In the genomic region with DNA sequence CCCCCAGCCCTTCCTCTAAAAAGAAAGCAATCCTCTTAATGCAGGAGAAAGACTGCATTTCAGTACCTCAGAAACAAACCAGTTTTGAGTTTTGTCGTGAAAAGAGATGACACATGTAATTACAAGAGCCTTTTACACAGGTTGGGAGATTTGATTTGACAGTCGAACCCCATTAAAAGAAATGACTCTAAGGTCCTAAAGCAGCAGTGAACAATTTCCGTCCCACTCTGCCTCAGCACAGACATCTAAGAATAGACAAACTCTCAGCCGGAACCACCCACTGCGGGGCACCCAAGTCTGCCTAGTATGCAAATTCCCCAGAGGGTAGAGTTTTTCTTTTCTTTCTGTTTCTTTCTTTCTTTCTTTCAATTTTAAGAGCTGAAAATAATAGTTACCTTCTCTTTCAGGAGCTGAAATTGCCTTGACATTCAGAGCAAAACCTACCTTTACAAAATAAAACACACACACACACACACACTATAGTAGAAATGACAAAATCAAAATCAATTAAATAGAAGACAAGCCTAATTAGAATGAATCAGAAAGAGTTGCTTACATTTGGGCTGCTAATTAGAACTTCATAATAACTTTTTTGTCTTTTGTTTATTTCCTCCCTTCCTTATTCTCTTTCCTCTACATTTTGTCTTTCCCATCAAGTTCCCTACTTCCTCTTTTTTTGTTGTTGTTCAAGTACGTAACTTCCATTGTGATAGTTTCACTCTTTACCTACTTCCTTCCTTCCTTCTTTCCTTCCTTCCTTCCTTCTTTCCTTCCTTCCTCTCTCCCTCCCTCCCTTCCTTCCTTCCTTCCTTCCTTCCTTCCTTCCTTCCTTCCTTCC, we compare ENCODE assay signal across 2 cellular contexts.
TF ChIP-seq lines count a peak whose summit lies in the region.

No MANE protein-coding gene starts in this region.

TF ChIP-seq in SK-N-SH treated with all-trans-retinoic acid at 6 μM for 48 hours, 23 proteins besides CTCF, POLR2A, EP300 and RAD21 (continued from another document):
- TF ChIP-seq, protein P1, sequence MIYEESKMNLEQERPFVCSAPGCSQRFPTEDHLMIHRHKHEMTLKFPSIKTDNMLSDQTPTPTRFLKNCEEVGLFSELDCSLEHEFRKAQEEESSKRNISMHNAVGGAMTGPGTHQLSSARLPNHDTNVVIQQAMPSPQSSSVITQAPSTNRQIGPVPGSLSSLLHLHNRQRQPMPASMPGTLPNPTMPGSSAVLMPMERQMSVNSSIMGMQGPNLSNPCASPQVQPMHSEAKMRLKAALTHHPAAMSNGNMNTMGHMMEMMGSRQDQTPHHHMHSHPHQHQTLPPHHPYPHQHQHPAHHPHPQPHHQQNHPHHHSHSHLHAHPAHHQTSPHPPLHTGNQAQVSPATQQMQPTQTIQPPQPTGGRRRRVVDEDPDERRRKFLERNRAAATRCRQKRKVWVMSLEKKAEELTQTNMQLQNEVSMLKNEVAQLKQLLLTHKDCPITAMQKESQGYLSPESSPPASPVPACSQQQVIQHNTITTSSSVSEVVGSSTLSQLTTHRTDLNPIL (CRISPR knock-in tag; IDR thresholded peaks at IDR 0.05; ENCODE audit: low read depth) = no peak
- TF ChIP-seq ZNF70 (CRISPR knock-in tag; IDR thresholded peaks at IDR 0.05) (no peak), RARB (CRISPR knock-in tag; IDR thresholded peaks at IDR 0.05) (no peak), ARNTL (CRISPR knock-in tag; IDR thresholded peaks at IDR 0.05; ENCODE audit: borderline replicate concordance, low read depth) (no peak), CSDC2 (CRISPR knock-in tag; IDR thresholded peaks at IDR 0.05) (no peak), OSR1 (CRISPR knock-in tag; IDR thresholded peaks at IDR 0.05) (no peak), TOX (CRISPR knock-in tag; IDR thresholded peaks at IDR 0.05; ENCODE audit: borderline replicate concordance) (no peak), ZFP30 (CRISPR knock-in tag; IDR thresholded peaks at IDR 0.05) (no peak), ZNF565 (CRISPR knock-in tag; conservative IDR thresholded peaks at IDR 0.05; ENCODE audit: low read depth) (no peak), ZNF8 (CRISPR knock-in tag; IDR thresholded peaks at IDR 0.05) (no peak), ZFP3 (CRISPR knock-in tag; IDR thresholded peaks at IDR 0.05) (no peak)
- TF ChIP-seq, protein P2, sequence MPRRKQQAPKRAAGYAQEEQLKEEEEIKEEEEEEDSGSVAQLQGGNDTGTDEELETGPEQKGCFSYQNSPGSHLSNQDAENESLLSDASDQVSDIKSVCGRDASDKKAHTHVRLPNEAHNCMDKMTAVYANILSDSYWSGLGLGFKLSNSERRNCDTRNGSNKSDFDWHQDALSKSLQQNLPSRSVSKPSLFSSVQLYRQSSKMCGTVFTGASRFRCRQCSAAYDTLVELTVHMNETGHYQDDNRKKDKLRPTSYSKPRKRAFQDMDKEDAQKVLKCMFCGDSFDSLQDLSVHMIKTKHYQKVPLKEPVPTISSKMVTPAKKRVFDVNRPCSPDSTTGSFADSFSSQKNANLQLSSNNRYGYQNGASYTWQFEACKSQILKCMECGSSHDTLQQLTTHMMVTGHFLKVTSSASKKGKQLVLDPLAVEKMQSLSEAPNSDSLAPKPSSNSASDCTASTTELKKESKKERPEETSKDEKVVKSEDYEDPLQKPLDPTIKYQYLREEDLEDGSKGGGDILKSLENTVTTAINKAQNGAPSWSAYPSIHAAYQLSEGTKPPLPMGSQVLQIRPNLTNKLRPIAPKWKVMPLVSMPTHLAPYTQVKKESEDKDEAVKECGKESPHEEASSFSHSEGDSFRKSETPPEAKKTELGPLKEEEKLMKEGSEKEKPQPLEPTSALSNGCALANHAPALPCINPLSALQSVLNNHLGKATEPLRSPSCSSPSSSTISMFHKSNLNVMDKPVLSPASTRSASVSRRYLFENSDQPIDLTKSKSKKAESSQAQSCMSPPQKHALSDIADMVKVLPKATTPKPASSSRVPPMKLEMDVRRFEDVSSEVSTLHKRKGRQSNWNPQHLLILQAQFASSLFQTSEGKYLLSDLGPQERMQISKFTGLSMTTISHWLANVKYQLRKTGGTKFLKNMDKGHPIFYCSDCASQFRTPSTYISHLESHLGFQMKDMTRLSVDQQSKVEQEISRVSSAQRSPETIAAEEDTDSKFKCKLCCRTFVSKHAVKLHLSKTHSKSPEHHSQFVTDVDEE (CRISPR knock-in tag; IDR thresholded peaks at IDR 0.05) = no peak
- TF ChIP-seq, protein P3, sequence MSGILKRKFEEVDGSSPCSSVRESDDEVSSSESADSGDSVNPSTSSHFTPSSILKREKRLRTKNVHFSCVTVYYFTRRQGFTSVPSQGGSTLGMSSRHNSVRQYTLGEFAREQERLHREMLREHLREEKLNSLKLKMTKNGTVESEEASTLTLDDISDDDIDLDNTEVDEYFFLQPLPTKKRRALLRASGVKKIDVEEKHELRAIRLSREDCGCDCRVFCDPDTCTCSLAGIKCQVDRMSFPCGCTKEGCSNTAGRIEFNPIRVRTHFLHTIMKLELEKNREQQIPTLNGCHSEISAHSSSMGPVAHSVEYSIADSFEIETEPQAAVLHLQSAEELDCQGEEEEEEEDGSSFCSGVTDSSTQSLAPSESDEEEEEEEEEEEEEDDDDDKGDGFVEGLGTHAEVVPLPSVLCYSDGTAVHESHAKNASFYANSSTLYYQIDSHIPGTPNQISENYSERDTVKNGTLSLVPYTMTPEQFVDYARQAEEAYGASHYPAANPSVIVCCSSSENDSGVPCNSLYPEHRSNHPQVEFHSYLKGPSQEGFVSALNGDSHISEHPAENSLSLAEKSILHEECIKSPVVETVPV (CRISPR knock-in tag; IDR thresholded peaks at IDR 0.05) = no peak
- TF ChIP-seq, protein P4, sequence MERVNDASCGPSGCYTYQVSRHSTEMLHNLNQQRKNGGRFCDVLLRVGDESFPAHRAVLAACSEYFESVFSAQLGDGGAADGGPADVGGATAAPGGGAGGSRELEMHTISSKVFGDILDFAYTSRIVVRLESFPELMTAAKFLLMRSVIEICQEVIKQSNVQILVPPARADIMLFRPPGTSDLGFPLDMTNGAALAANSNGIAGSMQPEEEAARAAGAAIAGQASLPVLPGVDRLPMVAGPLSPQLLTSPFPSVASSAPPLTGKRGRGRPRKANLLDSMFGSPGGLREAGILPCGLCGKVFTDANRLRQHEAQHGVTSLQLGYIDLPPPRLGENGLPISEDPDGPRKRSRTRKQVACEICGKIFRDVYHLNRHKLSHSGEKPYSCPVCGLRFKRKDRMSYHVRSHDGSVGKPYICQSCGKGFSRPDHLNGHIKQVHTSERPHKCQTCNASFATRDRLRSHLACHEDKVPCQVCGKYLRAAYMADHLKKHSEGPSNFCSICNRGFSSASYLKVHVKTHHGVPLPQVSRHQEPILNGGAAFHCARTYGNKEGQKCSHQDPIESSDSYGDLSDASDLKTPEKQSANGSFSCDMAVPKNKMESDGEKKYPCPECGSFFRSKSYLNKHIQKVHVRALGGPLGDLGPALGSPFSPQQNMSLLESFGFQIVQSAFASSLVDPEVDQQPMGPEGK (CRISPR knock-in tag; IDR thresholded peaks at IDR 0.05; ENCODE audit: borderline replicate concordance) = no peak

TF ChIP-seq in SK-N-SH, 30 proteins besides CTCF, POLR2A, EP300 and RAD21 (continued from another document):
- TF ChIP-seq, protein P5, sequence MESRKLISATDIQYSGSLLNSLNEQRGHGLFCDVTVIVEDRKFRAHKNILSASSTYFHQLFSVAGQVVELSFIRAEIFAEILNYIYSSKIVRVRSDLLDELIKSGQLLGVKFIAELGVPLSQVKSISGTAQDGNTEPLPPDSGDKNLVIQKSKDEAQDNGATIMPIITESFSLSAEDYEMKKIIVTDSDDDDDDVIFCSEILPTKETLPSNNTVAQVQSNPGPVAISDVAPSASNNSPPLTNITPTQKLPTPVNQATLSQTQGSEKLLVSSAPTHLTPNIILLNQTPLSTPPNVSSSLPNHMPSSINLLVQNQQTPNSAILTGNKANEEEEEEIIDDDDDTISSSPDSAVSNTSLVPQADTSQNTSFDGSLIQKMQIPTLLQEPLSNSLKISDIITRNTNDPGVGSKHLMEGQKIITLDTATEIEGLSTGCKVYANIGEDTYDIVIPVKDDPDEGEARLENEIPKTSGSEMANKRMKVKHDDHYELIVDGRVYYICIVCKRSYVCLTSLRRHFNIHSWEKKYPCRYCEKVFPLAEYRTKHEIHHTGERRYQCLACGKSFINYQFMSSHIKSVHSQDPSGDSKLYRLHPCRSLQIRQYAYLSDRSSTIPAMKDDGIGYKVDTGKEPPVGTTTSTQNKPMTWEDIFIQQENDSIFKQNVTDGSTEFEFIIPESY (IDR thresholded peaks at IDR 0.05; ENCODE audit: borderline replicate concordance, low read depth) = no peak
- no peak for TF ChIP-seq SMC3 (IDR thresholded peaks at IDR 0.05; ENCODE audit: low read depth, low read length)
- TF ChIP-seq RCOR1 (IDR thresholded peaks at IDR 0.05; ENCODE audit: low read length) = no peak
- TF ChIP-seq MEF2A (IDR thresholded peaks at IDR 0.05; ENCODE audit: borderline replicate concordance, low read depth) = no peak
- TF ChIP-seq SIN3A (IDR thresholded peaks at IDR 0.05; ENCODE audit: borderline replicate concordance, low read depth, low read length) = no peak
- no peak for TF ChIP-seq FOXJ3 (CRISPR knock-in tag; IDR thresholded peaks at IDR 0.05)
- TF ChIP-seq CHD2 (IDR thresholded peaks at IDR 0.05; ENCODE audit: low read length, partially characterized antibody) = no peak
- TF ChIP-seq RFX5 (IDR thresholded peaks at IDR 0.05; ENCODE audit: low read length) = no peak
- no peak for TF ChIP-seq TEAD4 (IDR thresholded peaks at IDR 0.05; ENCODE audit: borderline replicate concordance, insufficient read depth)
- no peak for TF ChIP-seq TCF12 (IDR thresholded peaks at IDR 0.05)
- TF ChIP-seq, protein P6, sequence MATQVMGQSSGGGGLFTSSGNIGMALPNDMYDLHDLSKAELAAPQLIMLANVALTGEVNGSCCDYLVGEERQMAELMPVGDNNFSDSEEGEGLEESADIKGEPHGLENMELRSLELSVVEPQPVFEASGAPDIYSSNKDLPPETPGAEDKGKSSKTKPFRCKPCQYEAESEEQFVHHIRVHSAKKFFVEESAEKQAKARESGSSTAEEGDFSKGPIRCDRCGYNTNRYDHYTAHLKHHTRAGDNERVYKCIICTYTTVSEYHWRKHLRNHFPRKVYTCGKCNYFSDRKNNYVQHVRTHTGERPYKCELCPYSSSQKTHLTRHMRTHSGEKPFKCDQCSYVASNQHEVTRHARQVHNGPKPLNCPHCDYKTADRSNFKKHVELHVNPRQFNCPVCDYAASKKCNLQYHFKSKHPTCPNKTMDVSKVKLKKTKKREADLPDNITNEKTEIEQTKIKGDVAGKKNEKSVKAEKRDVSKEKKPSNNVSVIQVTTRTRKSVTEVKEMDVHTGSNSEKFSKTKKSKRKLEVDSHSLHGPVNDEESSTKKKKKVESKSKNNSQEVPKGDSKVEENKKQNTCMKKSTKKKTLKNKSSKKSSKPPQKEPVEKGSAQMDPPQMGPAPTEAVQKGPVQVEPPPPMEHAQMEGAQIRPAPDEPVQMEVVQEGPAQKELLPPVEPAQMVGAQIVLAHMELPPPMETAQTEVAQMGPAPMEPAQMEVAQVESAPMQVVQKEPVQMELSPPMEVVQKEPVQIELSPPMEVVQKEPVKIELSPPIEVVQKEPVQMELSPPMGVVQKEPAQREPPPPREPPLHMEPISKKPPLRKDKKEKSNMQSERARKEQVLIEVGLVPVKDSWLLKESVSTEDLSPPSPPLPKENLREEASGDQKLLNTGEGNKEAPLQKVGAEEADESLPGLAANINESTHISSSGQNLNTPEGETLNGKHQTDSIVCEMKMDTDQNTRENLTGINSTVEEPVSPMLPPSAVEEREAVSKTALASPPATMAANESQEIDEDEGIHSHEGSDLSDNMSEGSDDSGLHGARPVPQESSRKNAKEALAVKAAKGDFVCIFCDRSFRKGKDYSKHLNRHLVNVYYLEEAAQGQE (IDR thresholded peaks at IDR 0.05; ENCODE audit: low read depth, low read length) = no peak
- TF ChIP-seq ELF1 (IDR thresholded peaks at IDR 0.05) = no peak
- no peak for TF ChIP-seq FOSL2 (IDR thresholded peaks at IDR 0.05; ENCODE audit: borderline replicate concordance, low read depth)
- TF ChIP-seq EZH2phosphoT487 (IDR thresholded peaks at IDR 0.05; ENCODE audit: borderline replicate concordance, low read depth) = no peak
- TF ChIP-seq GABPA (IDR thresholded peaks at IDR 0.05; ENCODE audit: low read depth) = no peak
